In the genomic region with DNA sequence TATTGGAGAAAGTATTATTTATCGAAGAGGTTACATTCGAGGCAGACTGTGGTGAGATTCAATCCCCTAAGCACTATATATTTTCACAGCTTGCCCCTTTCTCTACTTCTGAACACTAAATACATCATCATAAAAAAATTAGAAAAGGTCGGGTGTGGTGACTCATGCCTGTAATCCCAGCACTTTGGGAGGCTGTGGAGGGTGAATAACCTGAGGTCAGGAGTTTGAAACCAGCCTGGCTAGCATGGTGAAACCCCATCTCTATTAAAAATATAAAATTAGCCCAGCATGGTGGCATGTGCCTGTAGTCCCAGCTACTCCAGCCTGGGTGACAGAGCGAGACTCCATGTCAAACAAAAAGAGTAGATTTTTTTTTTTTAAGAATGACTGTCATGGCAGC, we compare ENCODE assay signal across 2 cellular contexts.
TF ChIP-seq lines count a peak whose summit lies in the region.

No MANE protein-coding gene starts in this region.

TF ChIP-seq in SK-N-SH, 30 proteins besides CTCF, POLR2A, EP300 and RAD21 (continued from another document):
- TF ChIP-seq, protein P1, sequence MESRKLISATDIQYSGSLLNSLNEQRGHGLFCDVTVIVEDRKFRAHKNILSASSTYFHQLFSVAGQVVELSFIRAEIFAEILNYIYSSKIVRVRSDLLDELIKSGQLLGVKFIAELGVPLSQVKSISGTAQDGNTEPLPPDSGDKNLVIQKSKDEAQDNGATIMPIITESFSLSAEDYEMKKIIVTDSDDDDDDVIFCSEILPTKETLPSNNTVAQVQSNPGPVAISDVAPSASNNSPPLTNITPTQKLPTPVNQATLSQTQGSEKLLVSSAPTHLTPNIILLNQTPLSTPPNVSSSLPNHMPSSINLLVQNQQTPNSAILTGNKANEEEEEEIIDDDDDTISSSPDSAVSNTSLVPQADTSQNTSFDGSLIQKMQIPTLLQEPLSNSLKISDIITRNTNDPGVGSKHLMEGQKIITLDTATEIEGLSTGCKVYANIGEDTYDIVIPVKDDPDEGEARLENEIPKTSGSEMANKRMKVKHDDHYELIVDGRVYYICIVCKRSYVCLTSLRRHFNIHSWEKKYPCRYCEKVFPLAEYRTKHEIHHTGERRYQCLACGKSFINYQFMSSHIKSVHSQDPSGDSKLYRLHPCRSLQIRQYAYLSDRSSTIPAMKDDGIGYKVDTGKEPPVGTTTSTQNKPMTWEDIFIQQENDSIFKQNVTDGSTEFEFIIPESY (IDR thresholded peaks at IDR 0.05; ENCODE audit: borderline replicate concordance, low read depth), result no peak

TF ChIP-seq in SK-N-SH treated with all-trans-retinoic acid at 6 μM for 48 hours, 23 proteins besides CTCF, POLR2A, EP300 and RAD21 (continued from another document):
- TF ChIP-seq, protein P2, sequence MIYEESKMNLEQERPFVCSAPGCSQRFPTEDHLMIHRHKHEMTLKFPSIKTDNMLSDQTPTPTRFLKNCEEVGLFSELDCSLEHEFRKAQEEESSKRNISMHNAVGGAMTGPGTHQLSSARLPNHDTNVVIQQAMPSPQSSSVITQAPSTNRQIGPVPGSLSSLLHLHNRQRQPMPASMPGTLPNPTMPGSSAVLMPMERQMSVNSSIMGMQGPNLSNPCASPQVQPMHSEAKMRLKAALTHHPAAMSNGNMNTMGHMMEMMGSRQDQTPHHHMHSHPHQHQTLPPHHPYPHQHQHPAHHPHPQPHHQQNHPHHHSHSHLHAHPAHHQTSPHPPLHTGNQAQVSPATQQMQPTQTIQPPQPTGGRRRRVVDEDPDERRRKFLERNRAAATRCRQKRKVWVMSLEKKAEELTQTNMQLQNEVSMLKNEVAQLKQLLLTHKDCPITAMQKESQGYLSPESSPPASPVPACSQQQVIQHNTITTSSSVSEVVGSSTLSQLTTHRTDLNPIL (CRISPR knock-in tag; IDR thresholded peaks at IDR 0.05; ENCODE audit: low read depth), result no peak
- no peak for TF ChIP-seq ISL1 (CRISPR knock-in tag; IDR thresholded peaks at IDR 0.05)
- no peak for TF ChIP-seq SNAI2 (CRISPR knock-in tag; IDR thresholded peaks at IDR 0.05)
- no peak for TF ChIP-seq OSR1 (CRISPR knock-in tag; IDR thresholded peaks at IDR 0.05)
- no peak for TF ChIP-seq BACH2 (CRISPR knock-in tag; IDR thresholded peaks at IDR 0.05; ENCODE audit: borderline replicate concordance)
- TF ChIP-seq CSDC2 (CRISPR knock-in tag; IDR thresholded peaks at IDR 0.05), result no peak
- TF ChIP-seq, protein P3, sequence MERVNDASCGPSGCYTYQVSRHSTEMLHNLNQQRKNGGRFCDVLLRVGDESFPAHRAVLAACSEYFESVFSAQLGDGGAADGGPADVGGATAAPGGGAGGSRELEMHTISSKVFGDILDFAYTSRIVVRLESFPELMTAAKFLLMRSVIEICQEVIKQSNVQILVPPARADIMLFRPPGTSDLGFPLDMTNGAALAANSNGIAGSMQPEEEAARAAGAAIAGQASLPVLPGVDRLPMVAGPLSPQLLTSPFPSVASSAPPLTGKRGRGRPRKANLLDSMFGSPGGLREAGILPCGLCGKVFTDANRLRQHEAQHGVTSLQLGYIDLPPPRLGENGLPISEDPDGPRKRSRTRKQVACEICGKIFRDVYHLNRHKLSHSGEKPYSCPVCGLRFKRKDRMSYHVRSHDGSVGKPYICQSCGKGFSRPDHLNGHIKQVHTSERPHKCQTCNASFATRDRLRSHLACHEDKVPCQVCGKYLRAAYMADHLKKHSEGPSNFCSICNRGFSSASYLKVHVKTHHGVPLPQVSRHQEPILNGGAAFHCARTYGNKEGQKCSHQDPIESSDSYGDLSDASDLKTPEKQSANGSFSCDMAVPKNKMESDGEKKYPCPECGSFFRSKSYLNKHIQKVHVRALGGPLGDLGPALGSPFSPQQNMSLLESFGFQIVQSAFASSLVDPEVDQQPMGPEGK (CRISPR knock-in tag; IDR thresholded peaks at IDR 0.05; ENCODE audit: borderline replicate concordance), result no peak
- TF ChIP-seq ZFP3 (CRISPR knock-in tag; IDR thresholded peaks at IDR 0.05), result no peak
- TF ChIP-seq, protein P4, sequence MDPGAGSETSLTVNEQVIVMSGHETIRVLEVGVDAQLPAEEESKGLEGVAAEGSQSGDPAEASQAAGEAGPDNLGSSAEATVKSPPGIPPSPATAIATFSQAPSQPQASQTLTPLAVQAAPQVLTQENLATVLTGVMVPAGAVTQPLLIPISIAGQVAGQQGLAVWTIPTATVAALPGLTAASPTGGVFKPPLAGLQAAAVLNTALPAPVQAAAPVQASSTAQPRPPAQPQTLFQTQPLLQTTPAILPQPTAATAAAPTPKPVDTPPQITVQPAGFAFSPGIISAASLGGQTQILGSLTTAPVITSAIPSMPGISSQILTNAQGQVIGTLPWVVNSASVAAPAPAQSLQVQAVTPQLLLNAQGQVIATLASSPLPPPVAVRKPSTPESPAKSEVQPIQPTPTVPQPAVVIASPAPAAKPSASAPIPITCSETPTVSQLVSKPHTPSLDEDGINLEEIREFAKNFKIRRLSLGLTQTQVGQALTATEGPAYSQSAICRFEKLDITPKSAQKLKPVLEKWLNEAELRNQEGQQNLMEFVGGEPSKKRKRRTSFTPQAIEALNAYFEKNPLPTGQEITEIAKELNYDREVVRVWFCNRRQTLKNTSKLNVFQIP (CRISPR knock-in tag; IDR thresholded peaks at IDR 0.05; ENCODE audit: borderline replicate concordance, low read depth), result no peak
- no peak for TF ChIP-seq ARNTL (CRISPR knock-in tag; IDR thresholded peaks at IDR 0.05; ENCODE audit: borderline replicate concordance, low read depth)
